ENCODE assay signal across 9 cellular contexts in genomic region chr13:40664100-40665060, GRCh38.
A peak's percentile ranks its signal among the peaks of the same experiment; 100 is the strongest.
DNase-seq lines count a peak whose midpoint lies in the region; ATAC-seq and TF ChIP-seq lines count a peak whose summit lies in the region.
"Had no signal": no experiment of that assay in that cellular context is flagged by ENCODE, and none has a peak within 500 bp of the region (broad histone marks: within the 10 kb centered on the region; RNA-seq: fewer than 3 reads in every experiment).

No MANE protein-coding gene starts in this region.

- no peak for TF ChIP-seq CTCF in cardiac fibroblast (IDR thresholded peaks at IDR 0.05; ENCODE audit: low read depth, low read length)

- H3K4me3 ChIP-seq in cardiac fibroblast (replicated peaks in 1 of 2; ENCODE audit: low read depth in 2 of 2, low read length in 2 of 2): peak overlapping the region; percentile 91 to 94

- peak; percentile 31 for DNase-seq in NCI-H748 (lab: John Stamatoyannopoulos, UW; ENCODE audit: unreplicated experiment)
- no peak for DNase-seq in NCI-H748 treated with DMSO at 0.1 percent for 48 hours (lab: John Stamatoyannopoulos, UW)
- peak; percentile 48 to 59 (median 58) for DNase-seq in activated CD4-positive, CD25-positive, alpha-beta regulatory T cell (lab: John Stamatoyannopoulos, UW)
- DNase-seq in cardiac fibroblast (ENCODE audit: low read depth in 2 of 2): peak; percentile 60 to 63
- DNase-seq in kidney tubule cell (ENCODE audit: low spot score): peak; percentile 76
- peak; percentile 31 to 50 for DNase-seq in stimulated activated CD4-positive, alpha-beta T cell treated with anti-CD3 and anti-CD28 coated beads, Interleukin-1b, Interleukin-23, amount 100 ng/mL, for 1 hour (ENCODE audit: low read depth in 2 of 2)
- DNase-seq: DND-41 had no signal

- ATAC-seq in HG03521 (IDR thresholded peaks at IDR 0.05; ENCODE audit: unreplicated experiment) (peak; percentile 25), HG02610 (IDR thresholded peaks at IDR 0.05; ENCODE audit: unreplicated experiment) (no peak)
